Comparison of ENCODE assay signal across 1 cellular context in genomic region chr6:79687759-79688158, GRCh38.
TF ChIP-seq lines count a peak whose summit lies in the region.

No MANE protein-coding gene starts in this region.

TF ChIP-seq in HepG2, 621 proteins besides CTCF, POLR2A, EP300 and RAD21 (continued from another document):
- TF ChIP-seq ZBTB33 (CRISPR knock-in tag; IDR thresholded peaks at IDR 0.05) (no peak), ZNF510 (CRISPR knock-in tag; IDR thresholded peaks at IDR 0.05; ENCODE audit: low read depth) (no peak), ZBTB1 (CRISPR knock-in tag; IDR thresholded peaks at IDR 0.05; ENCODE audit: borderline replicate concordance) (no peak), ZNF260 (CRISPR knock-in tag; IDR thresholded peaks at IDR 0.05; ENCODE audit: borderline replicate concordance, low read depth) (no peak), TBL1XR1 (IDR thresholded peaks at IDR 0.05; ENCODE audit: borderline replicate concordance, low read length, partially characterized antibody) (no peak), SP1 (IDR thresholded peaks at IDR 0.05) (no peak), SP1 (CRISPR knock-in tag; IDR thresholded peaks at IDR 0.05) (no peak), ZNF572 (CRISPR knock-in tag; IDR thresholded peaks at IDR 0.05) (no peak), THAP9 (CRISPR knock-in tag; IDR thresholded peaks at IDR 0.05; ENCODE audit: borderline replicate concordance) (no peak), ARID4A (CRISPR knock-in tag; IDR thresholded peaks at IDR 0.05; ENCODE audit: borderline replicate concordance) (no peak), ZNF160 (CRISPR knock-in tag; IDR thresholded peaks at IDR 0.05) (no peak)
